ENCODE assay signal across 1 cellular context in genomic region chr19:36915992-36916830, GRCh38.
TF ChIP-seq lines count a peak whose summit lies in the region.

Gene ZNF568 (plus strand): TSS chr19:36916332. CDS start chr19:36922771, 6,439 bp downstream.
Gene ZNF829 (minus strand): TSS chr19:36916291. CDS start chr19:36915167, 1,124 bp downstream.

TF ChIP-seq in GM12878, 131 proteins besides CTCF, POLR2A, EP300 and RAD21 (continues in another document):
- TF ChIP-seq BCL3 (IDR thresholded peaks at IDR 0.05; ENCODE audit: borderline replicate concordance, insufficient read depth, low read depth, low read length, poor library complexity, severe bottlenecking) (no peak), SUPT20H (IDR thresholded peaks at IDR 0.05; ENCODE audit: borderline replicate concordance, control insufficient read depth, low read depth, low read length) (no peak), MEF2A (IDR thresholded peaks at IDR 0.05; ENCODE audit: insufficient read depth, low read depth, low read length) (no peak), JUND (IDR thresholded peaks at IDR 0.05; ENCODE audit: low read depth, low read length) (no peak), TAF1 (IDR thresholded peaks at IDR 0.05; ENCODE audit: borderline replicate concordance, low read depth, low read length) (no peak), IRF3 (IDR thresholded peaks at IDR 0.05) (no peak), MTA2 (IDR thresholded peaks at IDR 0.05; ENCODE audit: low read depth) (no peak), CBFB (IDR thresholded peaks at IDR 0.05; ENCODE audit: low read depth) (peak; percentile 17; the same call in 1 of the 2 replicates), FOS (IDR thresholded peaks at IDR 0.05; ENCODE audit: borderline replicate concordance, extremely low read depth, insufficient read length) (no peak), RUNX3 (IDR thresholded peaks at IDR 0.05; ENCODE audit: low read length) (peak; percentile 38; the same call in 1 of the 2 replicates), PAX5 (IDR thresholded peaks at IDR 0.05; ENCODE audit: borderline replicate concordance, low read depth, low read length) (peak; percentile 30; the same call in 1 of the 2 replicates), REST (IDR thresholded peaks at IDR 0.05; ENCODE audit: low read depth, low read length) (no peak), KDM1A (IDR thresholded peaks at IDR 0.05; ENCODE audit: borderline replicate concordance) (no peak), POLR2AphosphoS2 (IDR thresholded peaks at IDR 0.05; ENCODE audit: low read depth, low read length) (no peak), MYC (IDR thresholded peaks at IDR 0.05; ENCODE audit: insufficient read depth, insufficient read length, insufficient replicate concordance, low read length, severe bottlenecking) (no peak), NFXL1 (IDR thresholded peaks at IDR 0.05; ENCODE audit: borderline replicate concordance) (no peak), POLR2AphosphoS5 (IDR thresholded peaks at IDR 0.05; ENCODE audit: low read length) (peak; percentile 76), SRF (IDR thresholded peaks at IDR 0.05; ENCODE audit: low read depth in 2 of 2, low read length in 2 of 2) (no peak), ZZZ3 (IDR thresholded peaks at IDR 0.05; ENCODE audit: control insufficient read depth, insufficient read length, low read depth) (no peak), CHD1 (IDR thresholded peaks at IDR 0.05; ENCODE audit: low read depth, low read length) (no peak), SP1 (IDR thresholded peaks at IDR 0.05; ENCODE audit: low read depth, low read length) (no peak), SUZ12 (IDR thresholded peaks at IDR 0.05; ENCODE audit: unreplicated experiment) (no peak), GATAD2B (conservative IDR thresholded peaks at IDR 0.05; ENCODE audit: low read depth) (no peak), CHD2 (IDR thresholded peaks at IDR 0.05; ENCODE audit: borderline replicate concordance, low read depth, low read length) (peak; percentile 94), ZBTB4 (CRISPR knock-in tag; IDR thresholded peaks at IDR 0.05) (no peak), HDGF (IDR thresholded peaks at IDR 0.05) (no peak)
- TF ChIP-seq, protein P1, sequence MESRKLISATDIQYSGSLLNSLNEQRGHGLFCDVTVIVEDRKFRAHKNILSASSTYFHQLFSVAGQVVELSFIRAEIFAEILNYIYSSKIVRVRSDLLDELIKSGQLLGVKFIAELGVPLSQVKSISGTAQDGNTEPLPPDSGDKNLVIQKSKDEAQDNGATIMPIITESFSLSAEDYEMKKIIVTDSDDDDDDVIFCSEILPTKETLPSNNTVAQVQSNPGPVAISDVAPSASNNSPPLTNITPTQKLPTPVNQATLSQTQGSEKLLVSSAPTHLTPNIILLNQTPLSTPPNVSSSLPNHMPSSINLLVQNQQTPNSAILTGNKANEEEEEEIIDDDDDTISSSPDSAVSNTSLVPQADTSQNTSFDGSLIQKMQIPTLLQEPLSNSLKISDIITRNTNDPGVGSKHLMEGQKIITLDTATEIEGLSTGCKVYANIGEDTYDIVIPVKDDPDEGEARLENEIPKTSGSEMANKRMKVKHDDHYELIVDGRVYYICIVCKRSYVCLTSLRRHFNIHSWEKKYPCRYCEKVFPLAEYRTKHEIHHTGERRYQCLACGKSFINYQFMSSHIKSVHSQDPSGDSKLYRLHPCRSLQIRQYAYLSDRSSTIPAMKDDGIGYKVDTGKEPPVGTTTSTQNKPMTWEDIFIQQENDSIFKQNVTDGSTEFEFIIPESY (IDR thresholded peaks at IDR 0.05) = no peak
- TF ChIP-seq, protein P2, sequence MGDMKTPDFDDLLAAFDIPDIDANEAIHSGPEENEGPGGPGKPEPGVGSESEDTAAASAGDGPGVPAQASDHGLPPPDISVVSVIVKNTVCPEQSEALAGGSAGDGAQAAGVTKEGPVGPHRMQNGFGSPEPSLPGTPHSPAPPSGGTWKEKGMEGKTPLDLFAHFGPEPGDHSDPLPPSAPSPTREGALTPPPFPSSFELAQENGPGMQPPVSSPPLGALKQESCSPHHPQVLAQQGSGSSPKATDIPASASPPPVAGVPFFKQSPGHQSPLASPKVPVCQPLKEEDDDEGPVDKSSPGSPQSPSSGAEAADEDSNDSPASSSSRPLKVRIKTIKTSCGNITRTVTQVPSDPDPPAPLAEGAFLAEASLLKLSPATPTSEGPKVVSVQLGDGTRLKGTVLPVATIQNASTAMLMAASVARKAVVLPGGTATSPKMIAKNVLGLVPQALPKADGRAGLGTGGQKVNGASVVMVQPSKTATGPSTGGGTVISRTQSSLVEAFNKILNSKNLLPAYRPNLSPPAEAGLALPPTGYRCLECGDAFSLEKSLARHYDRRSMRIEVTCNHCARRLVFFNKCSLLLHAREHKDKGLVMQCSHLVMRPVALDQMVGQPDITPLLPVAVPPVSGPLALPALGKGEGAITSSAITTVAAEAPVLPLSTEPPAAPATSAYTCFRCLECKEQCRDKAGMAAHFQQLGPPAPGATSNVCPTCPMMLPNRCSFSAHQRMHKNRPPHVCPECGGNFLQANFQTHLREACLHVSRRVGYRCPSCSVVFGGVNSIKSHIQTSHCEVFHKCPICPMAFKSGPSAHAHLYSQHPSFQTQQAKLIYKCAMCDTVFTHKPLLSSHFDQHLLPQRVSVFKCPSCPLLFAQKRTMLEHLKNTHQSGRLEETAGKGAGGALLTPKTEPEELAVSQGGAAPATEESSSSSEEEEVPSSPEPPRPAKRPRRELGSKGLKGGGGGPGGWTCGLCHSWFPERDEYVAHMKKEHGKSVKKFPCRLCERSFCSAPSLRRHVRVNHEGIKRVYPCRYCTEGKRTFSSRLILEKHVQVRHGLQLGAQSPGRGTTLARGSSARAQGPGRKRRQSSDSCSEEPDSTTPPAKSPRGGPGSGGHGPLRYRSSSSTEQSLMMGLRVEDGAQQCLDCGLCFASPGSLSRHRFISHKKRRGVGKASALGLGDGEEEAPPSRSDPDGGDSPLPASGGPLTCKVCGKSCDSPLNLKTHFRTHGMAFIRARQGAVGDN (IDR thresholded peaks at IDR 0.05) = no peak
- TF ChIP-seq, protein P3, sequence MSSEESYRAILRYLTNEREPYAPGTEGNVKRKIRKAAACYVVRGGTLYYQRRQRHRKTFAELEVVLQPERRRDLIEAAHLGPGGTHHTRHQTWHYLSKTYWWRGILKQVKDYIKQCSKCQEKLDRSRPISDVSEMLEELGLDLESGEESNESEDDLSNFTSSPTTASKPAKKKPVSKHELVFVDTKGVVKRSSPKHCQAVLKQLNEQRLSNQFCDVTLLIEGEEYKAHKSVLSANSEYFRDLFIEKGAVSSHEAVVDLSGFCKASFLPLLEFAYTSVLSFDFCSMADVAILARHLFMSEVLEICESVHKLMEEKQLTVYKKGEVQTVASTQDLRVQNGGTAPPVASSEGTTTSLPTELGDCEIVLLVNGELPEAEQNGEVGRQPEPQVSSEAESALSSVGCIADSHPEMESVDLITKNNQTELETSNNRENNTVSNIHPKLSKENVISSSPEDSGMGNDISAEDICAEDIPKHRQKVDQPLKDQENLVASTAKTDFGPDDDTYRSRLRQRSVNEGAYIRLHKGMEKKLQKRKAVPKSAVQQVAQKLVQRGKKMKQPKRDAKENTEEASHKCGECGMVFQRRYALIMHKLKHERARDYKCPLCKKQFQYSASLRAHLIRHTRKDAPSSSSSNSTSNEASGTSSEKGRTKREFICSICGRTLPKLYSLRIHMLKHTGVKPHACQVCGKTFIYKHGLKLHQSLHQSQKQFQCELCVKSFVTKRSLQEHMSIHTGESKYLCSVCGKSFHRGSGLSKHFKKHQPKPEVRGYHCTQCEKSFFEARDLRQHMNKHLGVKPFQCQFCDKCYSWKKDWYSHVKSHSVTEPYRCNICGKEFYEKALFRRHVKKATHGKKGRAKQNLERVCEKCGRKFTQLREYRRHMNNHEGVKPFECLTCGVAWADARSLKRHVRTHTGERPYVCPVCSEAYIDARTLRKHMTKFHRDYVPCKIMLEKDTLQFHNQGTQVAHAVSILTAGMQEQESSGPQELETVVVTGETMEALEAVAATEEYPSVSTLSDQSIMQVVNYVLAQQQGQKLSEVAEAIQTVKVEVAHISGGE (CRISPR knock-in tag; IDR thresholded peaks at IDR 0.05) = peak; percentile 27; the same call in 1 of the 2 replicates
- TF ChIP-seq, protein P4, sequence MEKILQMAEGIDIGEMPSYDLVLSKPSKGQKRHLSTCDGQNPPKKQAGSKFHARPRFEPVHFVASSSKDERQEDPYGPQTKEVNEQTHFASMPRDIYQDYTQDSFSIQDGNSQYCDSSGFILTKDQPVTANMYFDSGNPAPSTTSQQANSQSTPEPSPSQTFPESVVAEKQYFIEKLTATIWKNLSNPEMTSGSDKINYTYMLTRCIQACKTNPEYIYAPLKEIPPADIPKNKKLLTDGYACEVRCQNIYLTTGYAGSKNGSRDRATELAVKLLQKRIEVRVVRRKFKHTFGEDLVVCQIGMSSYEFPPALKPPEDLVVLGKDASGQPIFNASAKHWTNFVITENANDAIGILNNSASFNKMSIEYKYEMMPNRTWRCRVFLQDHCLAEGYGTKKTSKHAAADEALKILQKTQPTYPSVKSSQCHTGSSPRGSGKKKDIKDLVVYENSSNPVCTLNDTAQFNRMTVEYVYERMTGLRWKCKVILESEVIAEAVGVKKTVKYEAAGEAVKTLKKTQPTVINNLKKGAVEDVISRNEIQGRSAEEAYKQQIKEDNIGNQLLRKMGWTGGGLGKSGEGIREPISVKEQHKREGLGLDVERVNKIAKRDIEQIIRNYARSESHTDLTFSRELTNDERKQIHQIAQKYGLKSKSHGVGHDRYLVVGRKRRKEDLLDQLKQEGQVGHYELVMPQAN (conservative IDR thresholded peaks at IDR 0.05) = no peak
- TF ChIP-seq, protein P5, sequence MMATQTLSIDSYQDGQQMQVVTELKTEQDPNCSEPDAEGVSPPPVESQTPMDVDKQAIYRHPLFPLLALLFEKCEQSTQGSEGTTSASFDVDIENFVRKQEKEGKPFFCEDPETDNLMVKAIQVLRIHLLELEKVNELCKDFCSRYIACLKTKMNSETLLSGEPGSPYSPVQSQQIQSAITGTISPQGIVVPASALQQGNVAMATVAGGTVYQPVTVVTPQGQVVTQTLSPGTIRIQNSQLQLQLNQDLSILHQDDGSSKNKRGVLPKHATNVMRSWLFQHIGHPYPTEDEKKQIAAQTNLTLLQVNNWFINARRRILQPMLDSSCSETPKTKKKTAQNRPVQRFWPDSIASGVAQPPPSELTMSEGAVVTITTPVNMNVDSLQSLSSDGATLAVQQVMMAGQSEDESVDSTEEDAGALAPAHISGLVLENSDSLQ (IDR thresholded peaks at IDR 0.05) = peak; percentile 74
